In genomic region chr22:24494182-24494534, GRCh38 we compare ENCODE assay signal across 12 cellular contexts. TPM values are rescaled to one million over a fixed set of nuclear protein-coding genes. Genes with fewer than 3 reads are reported as not detected.
DNase-seq lines count a peak whose midpoint lies in the region; ATAC-seq and TF ChIP-seq lines count a peak whose summit lies in the region.
"Had no signal": no experiment of that assay in that cellular context is flagged by ENCODE, and none has a peak within 500 bp of the region (broad histone marks: within the 10 kb centered on the region; RNA-seq: fewer than 3 reads in every experiment).

No MANE protein-coding gene starts in this region.

- DNase-seq in astrocyte of the cerebellum (ENCODE audit: low read depth) = no peak
- no peak for DNase-seq in hepatocyte (ENCODE audit: low spot score)
- DNase-seq in nephron progenitor cell = no peak
- no peak for DNase-seq in upper lobe of right lung
- no peak for DNase-seq in NCI-H748 (lab: John Stamatoyannopoulos, UW; ENCODE audit: unreplicated experiment)
- DNase-seq: activated B cell treated with CpG ODN at 0.5 μM for 24 hours, NCI-H2081, NCI-H82, T-cell had no signal

- no peaks in the 10 kb centered on the region for H3K36me3 ChIP-seq in hepatocyte (replicated peaks; ENCODE audit: insufficient read depth, low read depth)
- no peaks in the 10 kb centered on the region for H3K36me3 ChIP-seq in upper lobe of right lung

- H3K4me1 ChIP-seq in hepatocyte (ENCODE audit: insufficient read depth) (peaks cover 25% of the 10 kb centered on the region), upper lobe of right lung (peaks cover 8% of the 10 kb centered on the region)

- peaks cover 5% of the 10 kb centered on the region for H3K27me3 ChIP-seq in hepatocyte
- peaks cover 17% of the 10 kb centered on the region for H3K27me3 ChIP-seq in upper lobe of right lung

- TF ChIP-seq CTCF in astrocyte of the cerebellum (IDR thresholded peaks at IDR 0.05; ENCODE audit: low read depth, low read length, missing control alignments) = no peak
- no peak for TF ChIP-seq CTCF in hepatocyte (IDR thresholded peaks at IDR 0.05; ENCODE audit: poor library complexity)
- TF ChIP-seq CTCF in nephron progenitor cell (IDR thresholded peaks at IDR 0.05) = no peak
- TF ChIP-seq CTCF in upper lobe of right lung (IDR thresholded peaks at IDR 0.05) = no peak

- peak overlapping the region; percentile 19 for H3K4me3 ChIP-seq in astrocyte of the cerebellum (ENCODE audit: low read depth, low read length)
- peak overlapping the region; percentile 11 for H3K4me3 ChIP-seq in hepatocyte
- peak overlapping the region; percentile 23 for H3K4me3 ChIP-seq in upper lobe of right lung

- in situ Hi-C loops in astrocyte of the cerebellum (cut with HindIII; ENCODE audit: low sequenced_read_pairs) = no loop called here

- peak overlapping the region; percentile 71 for H2AFZ ChIP-seq in hepatocyte

- H3K27ac Mint-ChIP-seq in nephron progenitor cell = no peak overlapping the region
- H3K27ac Mint-ChIP-seq: activated B cell treated with CpG ODN at 0.5 μM for 24 hours; activated naive CD4-positive, alpha-beta T cell treated with anti-CD3 and anti-CD28 coated beads, Interleukin-2, amount 50 U/mL, for 72 hours; T-cell had no signal

- peaks cover 29% of the 10 kb centered on the region for H3K4me1 Mint-ChIP-seq in nephron progenitor cell
- H3K4me1 Mint-ChIP-seq: activated B cell treated with CpG ODN at 0.5 μM for 24 hours had no signal

- peak overlapping the region; percentile 43 for H3K4me3 Mint-ChIP-seq in nephron progenitor cell
- H3K4me3 Mint-ChIP-seq: activated B cell treated with CpG ODN at 0.5 μM for 24 hours, T-cell had no signal

- intact Hi-C loops in upper lobe of right lung (cut with DNase I) = no loop called here

- ATAC-seq in upper lobe of right lung (no peak), GM18873 (IDR thresholded peaks at IDR 0.05; ENCODE audit: low FRiP score, unreplicated experiment) (no peak), GM18511 (IDR thresholded peaks at IDR 0.05; ENCODE audit: unreplicated experiment) (no peak)
- ATAC-seq: activated naive CD4-positive, alpha-beta T cell treated with anti-CD3 and anti-CD28 coated beads, Interleukin-2, amount 50 U/mL, for 72 hours; T-cell had no signal

- H3K9me3 Mint-ChIP-seq in nephron progenitor cell = peaks cover 17% of the 10 kb centered on the region
- H3K9me3 Mint-ChIP-seq: activated B cell treated with CpG ODN at 0.5 μM for 24 hours; activated naive CD4-positive, alpha-beta T cell treated with anti-CD3 and anti-CD28 coated beads, Interleukin-2, amount 50 U/mL, for 72 hours; T-cell had no signal

- peak overlapping the region; percentile 79 for H3K4me2 ChIP-seq in hepatocyte

- H3K9me2 ChIP-seq in hepatocyte (replicated peaks; ENCODE audit: insufficient read depth) = no peaks in the 10 kb centered on the region

- H3K36me3 Mint-ChIP-seq in nephron progenitor cell (ENCODE audit: low read depth) = peaks cover 4% of the 10 kb centered on the region
- H3K36me3 Mint-ChIP-seq: activated naive CD4-positive, alpha-beta T cell treated with anti-CD3 and anti-CD28 coated beads, Interleukin-2, amount 50 U/mL, for 72 hours; T-cell had no signal

- no peaks in the 10 kb centered on the region for H3K79me2 ChIP-seq in hepatocyte

- 23% methylated on average over 21 of the region's 21 CpGs for WGBS in hepatocyte (ENCODE audit: low lambda C conversion rate, missing lambda C conversion rate)

- H4K20me1 ChIP-seq in hepatocyte (ENCODE audit: insufficient read depth, poor library complexity, severe bottlenecking) = no peaks in the 10 kb centered on the region

- no peaks in the 10 kb centered on the region for H3K9me3 ChIP-seq in hepatocyte (ENCODE audit: low read depth)
- no peaks in the 10 kb centered on the region for H3K9me3 ChIP-seq in upper lobe of right lung

- H3K27ac ChIP-seq in hepatocyte (peak overlapping the region; percentile 53), upper lobe of right lung (no peak overlapping the region)

- peaks cover 88% of the 10 kb centered on the region for H3K27me3 Mint-ChIP-seq in nephron progenitor cell (ENCODE audit: low read depth, poor library complexity)

RNA-seq across cellular contexts. Expression of gene UPB1, which starts 1.0 kb away (rescaled TPM):
- total RNA-seq in hepatocyte = 1.2 and 1.6 TPM in 2 replicates
- polyA plus RNA-seq in hepatocyte = 0.39 and 1.0 TPM in 2 replicates
- 1.5 TPM for total RNA-seq in upper lobe of right lung
